Comparison of ENCODE assay signal across 20 cellular contexts in the genomic region with DNA sequence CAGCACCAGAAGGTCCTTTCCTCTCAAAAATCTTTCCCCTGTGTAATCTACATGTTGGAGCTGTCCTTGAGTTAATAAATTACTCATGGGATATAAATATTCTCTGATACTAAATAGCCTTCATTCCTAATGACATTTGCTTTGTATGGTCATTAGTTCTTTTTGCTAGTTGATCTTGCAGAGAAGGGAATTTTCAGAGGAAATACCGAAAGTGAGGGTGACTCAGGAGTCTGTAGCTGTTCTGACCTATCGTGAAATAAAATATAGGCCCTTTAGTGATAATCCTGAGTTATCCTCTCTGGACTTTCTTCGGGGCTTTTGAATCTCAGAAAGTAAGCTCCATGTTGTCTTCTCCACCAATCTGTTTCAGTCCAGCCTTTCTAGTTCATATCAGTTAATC. TPM values are rescaled to one million over a fixed set of nuclear protein-coding genes. Genes with fewer than 3 reads are reported as not detected.
DNase-seq lines count a peak whose midpoint lies in the region; ATAC-seq and TF ChIP-seq lines count a peak whose summit lies in the region.
"Had no signal": no experiment of that assay in that cellular context is flagged by ENCODE, and none has a peak within 500 bp of the region (broad histone marks: within the 10 kb centered on the region; RNA-seq: fewer than 3 reads in every experiment).

No MANE protein-coding gene starts in this region.

- peak overlapping the region; percentile 66 for H3K4me2 ChIP-seq in skeletal muscle satellite cell (ENCODE audit: low read length)

- peaks cover 47% of the 10 kb centered on the region for H3K4me1 ChIP-seq in skeletal muscle satellite cell (ENCODE audit: control insufficient read depth, insufficient read depth, low read length)
- H3K4me1 ChIP-seq: body of pancreas, HAP-1, transverse colon had no signal

- peaks cover 5% of the 10 kb centered on the region for H3K9me3 ChIP-seq in skeletal muscle satellite cell (replicated peaks; ENCODE audit: low read length)
- H3K9me3 ChIP-seq: body of pancreas, HAP-1, transverse colon had no signal

- H3K9ac ChIP-seq in skeletal muscle satellite cell (ENCODE audit: low read depth, low read length) = peak overlapping the region; percentile 74

- H3K4me1 Mint-ChIP-seq in activated CD8-positive, alpha-beta T cell treated with anti-CD3 and anti-CD28 coated beads for 36 hours (ENCODE audit: low read depth) = no peaks in the 10 kb centered on the region
- H3K4me1 Mint-ChIP-seq in activated CD8-positive, alpha-beta T cell treated with anti-CD3 and anti-CD28 coated beads, Interleukin-2, amount 10 ng/mL, durations not matched to agents 7 days and 5 days (ENCODE audit: low read depth) = no peaks in the 10 kb centered on the region
- H3K4me1 Mint-ChIP-seq: activated CD8-positive, alpha-beta memory T cell treated with anti-CD3 and anti-CD28 coated beads, Interleukin-2, amount 10 ng/mL, durations not matched to agents 7 days and 5 days; mesothelial cell of epicardium had no signal

- ATAC-seq in activated CD8-positive, alpha-beta T cell treated with anti-CD3 and anti-CD28 coated beads for 36 hours = no peak
- ATAC-seq in activated CD8-positive, alpha-beta T cell treated with anti-CD3 and anti-CD28 coated beads, Interleukin-2, amount 10 ng/mL, durations not matched to agents 7 days and 5 days = no peak
- no peak for ATAC-seq in HG03521 (IDR thresholded peaks at IDR 0.05; ENCODE audit: unreplicated experiment)
- no peak for ATAC-seq in GM19328 (IDR thresholded peaks at IDR 0.05; ENCODE audit: unreplicated experiment)
- ATAC-seq: activated CD8-positive, alpha-beta memory T cell treated with anti-CD3 and anti-CD28 coated beads, Interleukin-2, amount 10 ng/mL, durations not matched to agents 7 days and 5 days; body of pancreas; CD8-positive, alpha-beta T cell; GM12878 had no signal

- H3K36me3 ChIP-seq in skeletal muscle satellite cell (ENCODE audit: insufficient read depth, low read length) = peaks cover 31% of the 10 kb centered on the region

- POLR2A ChIA-PET in activated CD8-positive, alpha-beta T cell treated with anti-CD3 and anti-CD28 coated beads for 36 hours (lab: Charles Lee) = no interaction called here
- POLR2A ChIA-PET in activated CD8-positive, alpha-beta T cell treated with anti-CD3 and anti-CD28 coated beads, Interleukin-2, amount 10 ng/mL, durations not matched to agents 7 days and 5 days (lab: Charles Lee) = no interaction called here

- intact Hi-C loops in activated CD8-positive, alpha-beta T cell treated with anti-CD3 and anti-CD28 coated beads for 36 hours (cut with micrococcal nuclease) = no loop called here

- DNase-seq in activated CD8-positive, alpha-beta T cell treated with anti-CD3 and anti-CD28 coated beads for 36 hours = no peak
- DNase-seq in activated CD8-positive, alpha-beta T cell treated with anti-CD3 and anti-CD28 coated beads, Interleukin-2, amount 10 ng/mL, durations not matched to agents 7 days and 5 days = no peak
- DNase-seq in amniotic stem cell (lab: John Stamatoyannopoulos, UW) = peak; percentile 0
- DNase-seq in fibroblast of villous mesenchyme (ENCODE audit: low read depth) = peak; percentile 31
- no peak for DNase-seq in NCI-H1436 treated with DMSO at 0.1 percent for 48 hours (lab: John Stamatoyannopoulos, UW)
- DNase-seq: activated CD8-positive, alpha-beta memory T cell treated with anti-CD3 and anti-CD28 coated beads, Interleukin-2, amount 10 ng/mL, durations not matched to agents 7 days and 5 days; body of pancreas; CD8-positive, alpha-beta T cell; effector memory CD4-positive, alpha-beta T cell; kidney; NCI-H2171; transverse colon had no signal

- no peaks in the 10 kb centered on the region for H3K9me3 Mint-ChIP-seq in activated CD8-positive, alpha-beta T cell treated with anti-CD3 and anti-CD28 coated beads for 36 hours
- no peaks in the 10 kb centered on the region for H3K9me3 Mint-ChIP-seq in activated CD8-positive, alpha-beta T cell treated with anti-CD3 and anti-CD28 coated beads, Interleukin-2, amount 10 ng/mL, durations not matched to agents 7 days and 5 days (ENCODE audit: insufficient read depth)
- H3K9me3 Mint-ChIP-seq: CD8-positive, alpha-beta T cell; T-helper 1 cell treated with Interleukin-12 subunit alpha and Interleukin-12 subunit beta and Interleukin-4 antibody, amounts not matched to agents 30 μg/mL and 1 μg/mL, for 36 hours had no signal

- H3K27me3 Mint-ChIP-seq in activated CD8-positive, alpha-beta T cell treated with anti-CD3 and anti-CD28 coated beads for 36 hours = no peaks in the 10 kb centered on the region
- no peaks in the 10 kb centered on the region for H3K27me3 Mint-ChIP-seq in activated CD8-positive, alpha-beta T cell treated with anti-CD3 and anti-CD28 coated beads, Interleukin-2, amount 10 ng/mL, durations not matched to agents 7 days and 5 days (ENCODE audit: low read depth)
- H3K27me3 Mint-ChIP-seq: activated CD8-positive, alpha-beta memory T cell treated with anti-CD3 and anti-CD28 coated beads, Interleukin-2, amount 10 ng/mL, durations not matched to agents 7 days and 5 days had no signal

- no peak overlapping the region for H3K4me3 Mint-ChIP-seq in activated CD8-positive, alpha-beta T cell treated with anti-CD3 and anti-CD28 coated beads for 36 hours
- H3K4me3 Mint-ChIP-seq in activated CD8-positive, alpha-beta T cell treated with anti-CD3 and anti-CD28 coated beads, Interleukin-2, amount 10 ng/mL, durations not matched to agents 7 days and 5 days = no peak overlapping the region
- H3K4me3 Mint-ChIP-seq: activated CD8-positive, alpha-beta memory T cell treated with anti-CD3 and anti-CD28 coated beads, Interleukin-2, amount 10 ng/mL, durations not matched to agents 7 days and 5 days; CD8-positive, alpha-beta T cell; mesothelial cell of epicardium; T-helper 1 cell treated with Interleukin-12 subunit alpha and Interleukin-12 subunit beta and Interleukin-4 antibody, amounts not matched to agents 30 μg/mL and 1 μg/mL, for 36 hours had no signal

- TF ChIP-seq CTCF in activated CD8-positive, alpha-beta T cell treated with anti-CD3 and anti-CD28 coated beads for 36 hours (IDR thresholded peaks at IDR 0.05) = no peak
- TF ChIP-seq CTCF in fibroblast of villous mesenchyme (IDR thresholded peaks at IDR 0.05; ENCODE audit: insufficient read depth, low read depth, low read length) = no peak

- no peaks in the 10 kb centered on the region for H3K27me3 ChIP-seq in skeletal muscle satellite cell (ENCODE audit: control insufficient read depth, insufficient read depth, low read length)
- H3K27me3 ChIP-seq: body of pancreas, transverse colon had no signal

- CTCF ChIA-PET in activated CD8-positive, alpha-beta T cell treated with anti-CD3 and anti-CD28 coated beads for 36 hours (lab: Charles Lee) = no interaction called here
- CTCF ChIA-PET in activated CD8-positive, alpha-beta T cell treated with anti-CD3 and anti-CD28 coated beads, Interleukin-2, amount 10 ng/mL, durations not matched to agents 7 days and 5 days (lab: Charles Lee) = no interaction called here

- H3K36me3 Mint-ChIP-seq in activated CD8-positive, alpha-beta T cell treated with anti-CD3 and anti-CD28 coated beads for 36 hours (ENCODE audit: low read depth) = peaks cover 55% of the 10 kb centered on the region
- peaks cover 49% of the 10 kb centered on the region for H3K36me3 Mint-ChIP-seq in activated CD8-positive, alpha-beta T cell treated with anti-CD3 and anti-CD28 coated beads, Interleukin-2, amount 10 ng/mL, durations not matched to agents 7 days and 5 days (ENCODE audit: low read depth)

- peak overlapping the region; percentile 34 for H3K27ac Mint-ChIP-seq in activated CD8-positive, alpha-beta T cell treated with anti-CD3 and anti-CD28 coated beads for 36 hours
- H3K27ac Mint-ChIP-seq in activated CD8-positive, alpha-beta T cell treated with anti-CD3 and anti-CD28 coated beads, Interleukin-2, amount 10 ng/mL, durations not matched to agents 7 days and 5 days = no peak overlapping the region
- H3K27ac Mint-ChIP-seq: activated CD8-positive, alpha-beta memory T cell treated with anti-CD3 and anti-CD28 coated beads, Interleukin-2, amount 10 ng/mL, durations not matched to agents 7 days and 5 days; mesothelial cell of epicardium; T-helper 1 cell treated with Interleukin-12 subunit alpha and Interleukin-12 subunit beta and Interleukin-4 antibody, amounts not matched to agents 30 μg/mL and 1 μg/mL, for 36 hours had no signal

- H3K4me3 ChIP-seq in fibroblast of villous mesenchyme (ENCODE audit: low read depth, low read length) (no peak overlapping the region), skeletal muscle satellite cell (ENCODE audit: low read length) (peak overlapping the region; percentile 15)
- H3K4me3 ChIP-seq: body of pancreas, GM12878, HAP-1, skin epidermis, transverse colon had no signal

RNA-seq across cellular contexts. Expression of gene CLDN12, which starts 19.4 kb away (rescaled TPM):
- 1 to 10 TPM; 3.9 to 4.3 TPM for total RNA-seq in activated CD8-positive, alpha-beta T cell treated with anti-CD3 and anti-CD28 coated beads for 36 hours
- total RNA-seq in activated CD8-positive, alpha-beta T cell treated with anti-CD3 and anti-CD28 coated beads, Interleukin-2, amount 10 ng/mL, durations not matched to agents 7 days and 5 days = 1 to 10 TPM; 1.7 to 2.6 TPM
- total RNA-seq in fibroblast of villous mesenchyme = 28.3 and 49.2 TPM in 2 replicates
- total RNA-seq in skeletal muscle satellite cell (2012; rRNA removed) = 37.6 and 46.1 TPM in 2 replicates

RNA-seq across cellular contexts. Expression of gene GTPBP10, which starts 37.4 kb away (rescaled TPM):
- 10 to 100 TPM; 47.9 to 48.1 TPM for total RNA-seq in activated CD8-positive, alpha-beta T cell treated with anti-CD3 and anti-CD28 coated beads for 36 hours
- 10 to 100 TPM; 22.5 to 23.1 TPM for total RNA-seq in activated CD8-positive, alpha-beta T cell treated with anti-CD3 and anti-CD28 coated beads, Interleukin-2, amount 10 ng/mL, durations not matched to agents 7 days and 5 days
- total RNA-seq in fibroblast of villous mesenchyme = 16.0 and 16.1 TPM in 2 replicates
- 17.5 and 35.2 TPM in 2 replicates for total RNA-seq in skeletal muscle satellite cell (2012; rRNA removed)

Comparison
In these comparisons a context has a peak if more than half of its experiments do, and no peak if none do; other contexts are left out.
1. DNase-seq: peak in amniotic stem cell (single experiment) and fibroblast of villous mesenchyme (single experiment); none in activated CD8-positive, alpha-beta T cell treated with anti-CD3 and anti-CD28 coated beads for 36 hours (single experiment), activated CD8-positive, alpha-beta T cell treated with anti-CD3 and anti-CD28 coated beads, Interleukin-2, amount 10 ng/mL, durations not matched to agents 7 days and 5 days (single experiment) and NCI-H1436 treated with DMSO at 0.1 percent for 48 hours (single experiment).